1 cellular context compared by ENCODE assay signal in the genomic region with DNA sequence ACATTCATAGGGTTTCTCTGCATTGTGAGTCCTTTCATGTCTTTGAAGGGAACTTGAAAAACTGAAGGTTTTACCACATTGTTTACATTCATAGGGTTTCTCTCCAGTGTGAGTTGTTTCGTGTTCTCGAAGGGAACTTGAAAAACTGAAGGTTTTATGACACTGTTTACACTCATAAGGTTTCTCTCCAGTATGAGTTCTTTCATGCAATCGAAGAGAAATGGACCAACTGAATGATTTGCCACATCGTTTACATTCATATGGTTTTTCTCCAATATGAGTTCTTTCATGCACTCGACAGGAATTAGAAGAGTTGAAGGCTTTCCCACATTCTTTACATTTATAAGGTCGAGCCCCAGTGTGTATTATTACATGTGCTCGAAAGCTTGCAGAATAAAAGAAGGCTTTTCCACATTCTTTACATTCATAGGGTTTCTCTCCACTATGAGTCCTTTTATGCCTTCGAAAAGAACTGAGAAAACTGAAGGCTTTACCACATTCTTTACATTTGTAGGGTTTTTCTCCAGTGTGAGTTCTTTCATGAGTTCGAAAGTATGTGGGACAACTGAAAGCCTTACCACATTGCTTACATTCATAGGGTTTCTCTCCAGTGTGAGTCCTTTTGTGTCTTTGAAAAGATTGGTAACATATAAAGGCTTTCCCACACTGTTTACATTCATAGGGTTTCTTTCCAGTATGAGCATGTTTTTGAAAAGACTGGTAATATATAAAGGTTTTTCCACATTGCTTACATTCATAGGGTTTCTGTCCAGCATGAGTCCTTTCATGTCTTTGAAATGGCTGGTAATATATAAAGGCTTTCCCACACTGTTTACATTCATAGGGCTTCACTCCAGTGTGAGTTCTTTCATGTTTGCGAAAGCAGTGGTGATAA.
TF ChIP-seq lines count a peak whose summit lies in the region.

No MANE protein-coding gene starts in this region.

TF ChIP-seq in GM12878, 131 proteins besides CTCF, POLR2A, EP300 and RAD21:
- TF ChIP-seq, protein P1, sequence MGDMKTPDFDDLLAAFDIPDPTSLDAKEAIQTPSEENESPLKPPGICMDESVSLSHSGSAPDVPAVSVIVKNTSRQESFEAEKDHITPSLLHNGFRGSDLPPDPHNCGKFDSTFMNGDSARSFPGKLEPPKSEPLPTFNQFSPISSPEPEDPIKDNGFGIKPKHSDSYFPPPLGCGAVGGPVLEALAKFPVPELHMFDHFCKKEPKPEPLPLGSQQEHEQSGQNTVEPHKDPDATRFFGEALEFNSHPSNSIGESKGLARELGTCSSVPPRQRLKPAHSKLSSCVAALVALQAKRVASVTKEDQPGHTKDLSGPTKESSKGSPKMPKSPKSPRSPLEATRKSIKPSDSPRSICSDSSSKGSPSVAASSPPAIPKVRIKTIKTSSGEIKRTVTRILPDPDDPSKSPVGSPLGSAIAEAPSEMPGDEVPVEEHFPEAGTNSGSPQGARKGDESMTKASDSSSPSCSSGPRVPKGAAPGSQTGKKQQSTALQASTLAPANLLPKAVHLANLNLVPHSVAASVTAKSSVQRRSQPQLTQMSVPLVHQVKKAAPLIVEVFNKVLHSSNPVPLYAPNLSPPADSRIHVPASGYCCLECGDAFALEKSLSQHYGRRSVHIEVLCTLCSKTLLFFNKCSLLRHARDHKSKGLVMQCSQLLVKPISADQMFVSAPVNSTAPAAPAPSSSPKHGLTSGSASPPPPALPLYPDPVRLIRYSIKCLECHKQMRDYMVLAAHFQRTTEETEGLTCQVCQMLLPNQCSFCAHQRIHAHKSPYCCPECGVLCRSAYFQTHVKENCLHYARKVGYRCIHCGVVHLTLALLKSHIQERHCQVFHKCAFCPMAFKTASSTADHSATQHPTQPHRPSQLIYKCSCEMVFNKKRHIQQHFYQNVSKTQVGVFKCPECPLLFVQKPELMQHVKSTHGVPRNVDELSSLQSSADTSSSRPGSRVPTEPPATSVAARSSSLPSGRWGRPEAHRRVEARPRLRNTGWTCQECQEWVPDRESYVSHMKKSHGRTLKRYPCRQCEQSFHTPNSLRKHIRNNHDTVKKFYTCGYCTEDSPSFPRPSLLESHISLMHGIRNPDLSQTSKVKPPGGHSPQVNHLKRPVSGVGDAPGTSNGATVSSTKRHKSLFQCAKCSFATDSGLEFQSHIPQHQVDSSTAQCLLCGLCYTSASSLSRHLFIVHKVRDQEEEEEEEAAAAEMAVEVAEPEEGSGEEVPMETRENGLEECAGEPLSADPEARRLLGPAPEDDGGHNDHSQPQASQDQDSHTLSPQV (IDR thresholded peaks at IDR 0.05): no peak
- TF ChIP-seq TCF7 (IDR thresholded peaks at IDR 0.05; ENCODE audit: borderline replicate concordance): no peak
- TF ChIP-seq SUPT20H (IDR thresholded peaks at IDR 0.05; ENCODE audit: borderline replicate concordance, control insufficient read depth, low read depth, low read length): no peak
- TF ChIP-seq TCF12 (IDR thresholded peaks at IDR 0.05; ENCODE audit: low read depth, low read length): no peak
- no peak for TF ChIP-seq FOS (IDR thresholded peaks at IDR 0.05; ENCODE audit: borderline replicate concordance, extremely low read depth, insufficient read length)
- TF ChIP-seq CBX5 (IDR thresholded peaks at IDR 0.05; ENCODE audit: low read depth): peak; percentile 24; the same call in 1 of the 2 replicates
- no peak for TF ChIP-seq HCFC1 (IDR thresholded peaks at IDR 0.05; ENCODE audit: low read length)
- no peak for TF ChIP-seq SREBF2 (IDR thresholded peaks at IDR 0.05; ENCODE audit: low read length)
- no peak for TF ChIP-seq SREBF1 (IDR thresholded peaks at IDR 0.05; ENCODE audit: low read length)
- TF ChIP-seq, protein P2, sequence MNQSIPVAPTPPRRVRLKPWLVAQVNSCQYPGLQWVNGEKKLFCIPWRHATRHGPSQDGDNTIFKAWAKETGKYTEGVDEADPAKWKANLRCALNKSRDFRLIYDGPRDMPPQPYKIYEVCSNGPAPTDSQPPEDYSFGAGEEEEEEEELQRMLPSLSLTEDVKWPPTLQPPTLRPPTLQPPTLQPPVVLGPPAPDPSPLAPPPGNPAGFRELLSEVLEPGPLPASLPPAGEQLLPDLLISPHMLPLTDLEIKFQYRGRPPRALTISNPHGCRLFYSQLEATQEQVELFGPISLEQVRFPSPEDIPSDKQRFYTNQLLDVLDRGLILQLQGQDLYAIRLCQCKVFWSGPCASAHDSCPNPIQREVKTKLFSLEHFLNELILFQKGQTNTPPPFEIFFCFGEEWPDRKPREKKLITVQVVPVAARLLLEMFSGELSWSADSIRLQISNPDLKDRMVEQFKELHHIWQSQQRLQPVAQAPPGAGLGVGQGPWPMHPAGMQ (IDR thresholded peaks at IDR 0.05; ENCODE audit: borderline replicate concordance): no peak
- TF ChIP-seq ZNF274 (IDR thresholded peaks at IDR 0.05; ENCODE audit: insufficient read depth, insufficient read length): peak; percentile 20
- TF ChIP-seq, protein P3, sequence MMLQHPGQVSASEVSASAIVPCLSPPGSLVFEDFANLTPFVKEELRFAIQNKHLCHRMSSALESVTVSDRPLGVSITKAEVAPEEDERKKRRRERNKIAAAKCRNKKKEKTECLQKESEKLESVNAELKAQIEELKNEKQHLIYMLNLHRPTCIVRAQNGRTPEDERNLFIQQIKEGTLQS (IDR thresholded peaks at IDR 0.05; ENCODE audit: borderline replicate concordance, extremely low read depth, low read depth, low read length): no peak
TF ChIP-seq in GM12878: peak in this region for 2.
